ENCODE assay signal across 1 cellular context in the genomic region with DNA sequence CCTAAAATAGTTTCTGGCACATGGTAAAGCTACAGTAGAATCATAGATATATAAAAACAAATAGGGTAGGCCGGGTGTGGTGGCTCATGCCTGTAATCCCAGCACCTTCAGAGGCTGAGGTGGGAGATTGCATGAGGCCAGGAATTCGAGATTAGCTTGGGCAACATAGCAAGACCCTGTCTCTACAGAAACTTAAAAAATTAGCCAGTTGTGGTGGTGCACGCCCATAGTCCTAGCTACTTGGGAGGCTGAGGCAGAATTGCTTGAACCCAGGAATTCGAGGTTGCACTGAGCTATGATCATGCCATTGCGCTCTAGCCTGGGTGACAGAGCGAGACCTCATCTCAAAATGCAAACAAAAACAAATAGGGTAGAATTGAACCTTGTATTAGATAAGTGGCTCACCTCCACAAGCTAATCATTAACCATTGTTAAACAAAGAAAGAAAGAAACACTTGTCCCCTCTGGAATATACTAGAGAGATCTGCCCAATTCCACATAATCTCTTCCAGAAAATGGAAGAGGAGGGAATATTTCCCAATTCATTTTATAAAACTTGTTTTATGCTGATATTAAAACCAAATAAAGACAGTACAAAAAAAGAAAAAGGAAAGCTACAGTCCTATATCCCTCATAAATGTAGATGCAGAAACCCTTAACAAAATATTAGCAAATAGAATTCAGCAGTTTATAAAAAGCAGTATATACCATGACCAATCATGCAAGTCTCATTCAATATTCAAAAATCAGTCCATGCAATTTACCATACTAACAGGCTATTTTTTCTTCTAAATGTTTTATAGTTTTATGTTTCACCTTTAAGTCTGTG.
TF ChIP-seq lines count a peak whose summit lies in the region.

No MANE protein-coding gene starts in this region.

TF ChIP-seq in HepG2, 621 proteins besides CTCF, POLR2A, EP300 and RAD21 (continued from another document and continues in another):
- TF ChIP-seq, protein P1, sequence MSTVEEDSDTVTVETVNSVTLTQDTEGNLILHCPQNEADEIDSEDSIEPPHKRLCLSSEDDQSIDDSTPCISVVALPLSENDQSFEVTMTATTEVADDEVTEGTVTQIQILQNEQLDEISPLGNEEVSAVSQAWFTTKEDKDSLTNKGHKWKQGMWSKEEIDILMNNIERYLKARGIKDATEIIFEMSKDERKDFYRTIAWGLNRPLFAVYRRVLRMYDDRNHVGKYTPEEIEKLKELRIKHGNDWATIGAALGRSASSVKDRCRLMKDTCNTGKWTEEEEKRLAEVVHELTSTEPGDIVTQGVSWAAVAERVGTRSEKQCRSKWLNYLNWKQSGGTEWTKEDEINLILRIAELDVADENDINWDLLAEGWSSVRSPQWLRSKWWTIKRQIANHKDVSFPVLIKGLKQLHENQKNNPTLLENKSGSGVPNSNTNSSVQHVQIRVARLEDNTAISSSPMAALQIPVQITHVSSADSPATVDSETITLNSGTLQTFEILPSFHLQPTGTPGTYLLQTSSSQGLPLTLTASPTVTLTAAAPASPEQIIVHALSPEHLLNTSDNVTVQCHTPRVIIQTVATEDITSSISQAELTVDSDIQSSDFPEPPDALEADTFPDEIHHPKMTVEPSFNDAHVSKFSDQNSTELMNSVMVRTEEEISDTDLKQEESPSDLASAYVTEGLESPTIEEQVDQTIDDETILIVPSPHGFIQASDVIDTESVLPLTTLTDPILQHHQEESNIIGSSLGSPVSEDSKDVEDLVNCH (CRISPR knock-in tag; IDR thresholded peaks at IDR 0.05), result 0 out of 2 replicates have a peak, but pooled peaks have one; percentile 74
- TF ChIP-seq NR2F2 (IDR thresholded peaks at IDR 0.05; ENCODE audit: borderline replicate concordance, low read depth), result no peak
- peak; percentile 73; the same call in 1 of the 2 replicates for TF ChIP-seq RBAK (CRISPR knock-in tag; IDR thresholded peaks at IDR 0.05)
- TF ChIP-seq SIX4 (CRISPR knock-in tag; IDR thresholded peaks at IDR 0.05), result peak; percentile 85
- TF ChIP-seq YEATS2 (CRISPR knock-in tag; IDR thresholded peaks at IDR 0.05; ENCODE audit: borderline replicate concordance), result peak; percentile 58; the same call in 1 of the 2 replicates
- no peak for TF ChIP-seq U2AF2 (IDR thresholded peaks at IDR 0.05; ENCODE audit: low read depth, low read length)
- TF ChIP-seq, protein P2, sequence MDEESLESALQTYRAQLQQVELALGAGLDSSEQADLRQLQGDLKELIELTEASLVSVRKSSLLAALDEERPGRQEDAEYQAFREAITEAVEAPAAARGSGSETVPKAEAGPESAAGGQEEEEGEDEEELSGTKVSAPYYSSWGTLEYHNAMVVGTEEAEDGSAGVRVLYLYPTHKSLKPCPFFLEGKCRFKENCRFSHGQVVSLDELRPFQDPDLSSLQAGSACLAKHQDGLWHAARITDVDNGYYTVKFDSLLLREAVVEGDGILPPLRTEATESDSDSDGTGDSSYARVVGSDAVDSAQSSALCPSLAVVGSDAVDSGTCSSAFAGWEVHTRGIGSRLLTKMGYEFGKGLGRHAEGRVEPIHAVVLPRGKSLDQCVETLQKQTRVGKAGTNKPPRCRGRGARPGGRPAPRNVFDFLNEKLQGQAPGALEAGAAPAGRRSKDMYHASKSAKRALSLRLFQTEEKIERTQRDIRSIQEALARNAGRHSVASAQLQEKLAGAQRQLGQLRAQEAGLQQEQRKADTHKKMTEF (CRISPR knock-in tag; IDR thresholded peaks at IDR 0.05), result peak; percentile 94
- peak; percentile 99 for TF ChIP-seq KAT7 (CRISPR knock-in tag; IDR thresholded peaks at IDR 0.05; ENCODE audit: borderline replicate concordance)
- TF ChIP-seq, protein P3, sequence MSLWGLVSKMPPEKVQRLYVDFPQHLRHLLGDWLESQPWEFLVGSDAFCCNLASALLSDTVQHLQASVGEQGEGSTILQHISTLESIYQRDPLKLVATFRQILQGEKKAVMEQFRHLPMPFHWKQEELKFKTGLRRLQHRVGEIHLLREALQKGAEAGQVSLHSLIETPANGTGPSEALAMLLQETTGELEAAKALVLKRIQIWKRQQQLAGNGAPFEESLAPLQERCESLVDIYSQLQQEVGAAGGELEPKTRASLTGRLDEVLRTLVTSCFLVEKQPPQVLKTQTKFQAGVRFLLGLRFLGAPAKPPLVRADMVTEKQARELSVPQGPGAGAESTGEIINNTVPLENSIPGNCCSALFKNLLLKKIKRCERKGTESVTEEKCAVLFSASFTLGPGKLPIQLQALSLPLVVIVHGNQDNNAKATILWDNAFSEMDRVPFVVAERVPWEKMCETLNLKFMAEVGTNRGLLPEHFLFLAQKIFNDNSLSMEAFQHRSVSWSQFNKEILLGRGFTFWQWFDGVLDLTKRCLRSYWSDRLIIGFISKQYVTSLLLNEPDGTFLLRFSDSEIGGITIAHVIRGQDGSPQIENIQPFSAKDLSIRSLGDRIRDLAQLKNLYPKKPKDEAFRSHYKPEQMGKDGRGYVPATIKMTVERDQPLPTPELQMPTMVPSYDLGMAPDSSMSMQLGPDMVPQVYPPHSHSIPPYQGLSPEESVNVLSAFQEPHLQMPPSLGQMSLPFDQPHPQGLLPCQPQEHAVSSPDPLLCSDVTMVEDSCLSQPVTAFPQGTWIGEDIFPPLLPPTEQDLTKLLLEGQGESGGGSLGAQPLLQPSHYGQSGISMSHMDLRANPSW (CRISPR knock-in tag; IDR thresholded peaks at IDR 0.05; ENCODE audit: borderline replicate concordance), result peak; percentile 52; the same call in 1 of the 2 replicates
- TF ChIP-seq, protein P4, sequence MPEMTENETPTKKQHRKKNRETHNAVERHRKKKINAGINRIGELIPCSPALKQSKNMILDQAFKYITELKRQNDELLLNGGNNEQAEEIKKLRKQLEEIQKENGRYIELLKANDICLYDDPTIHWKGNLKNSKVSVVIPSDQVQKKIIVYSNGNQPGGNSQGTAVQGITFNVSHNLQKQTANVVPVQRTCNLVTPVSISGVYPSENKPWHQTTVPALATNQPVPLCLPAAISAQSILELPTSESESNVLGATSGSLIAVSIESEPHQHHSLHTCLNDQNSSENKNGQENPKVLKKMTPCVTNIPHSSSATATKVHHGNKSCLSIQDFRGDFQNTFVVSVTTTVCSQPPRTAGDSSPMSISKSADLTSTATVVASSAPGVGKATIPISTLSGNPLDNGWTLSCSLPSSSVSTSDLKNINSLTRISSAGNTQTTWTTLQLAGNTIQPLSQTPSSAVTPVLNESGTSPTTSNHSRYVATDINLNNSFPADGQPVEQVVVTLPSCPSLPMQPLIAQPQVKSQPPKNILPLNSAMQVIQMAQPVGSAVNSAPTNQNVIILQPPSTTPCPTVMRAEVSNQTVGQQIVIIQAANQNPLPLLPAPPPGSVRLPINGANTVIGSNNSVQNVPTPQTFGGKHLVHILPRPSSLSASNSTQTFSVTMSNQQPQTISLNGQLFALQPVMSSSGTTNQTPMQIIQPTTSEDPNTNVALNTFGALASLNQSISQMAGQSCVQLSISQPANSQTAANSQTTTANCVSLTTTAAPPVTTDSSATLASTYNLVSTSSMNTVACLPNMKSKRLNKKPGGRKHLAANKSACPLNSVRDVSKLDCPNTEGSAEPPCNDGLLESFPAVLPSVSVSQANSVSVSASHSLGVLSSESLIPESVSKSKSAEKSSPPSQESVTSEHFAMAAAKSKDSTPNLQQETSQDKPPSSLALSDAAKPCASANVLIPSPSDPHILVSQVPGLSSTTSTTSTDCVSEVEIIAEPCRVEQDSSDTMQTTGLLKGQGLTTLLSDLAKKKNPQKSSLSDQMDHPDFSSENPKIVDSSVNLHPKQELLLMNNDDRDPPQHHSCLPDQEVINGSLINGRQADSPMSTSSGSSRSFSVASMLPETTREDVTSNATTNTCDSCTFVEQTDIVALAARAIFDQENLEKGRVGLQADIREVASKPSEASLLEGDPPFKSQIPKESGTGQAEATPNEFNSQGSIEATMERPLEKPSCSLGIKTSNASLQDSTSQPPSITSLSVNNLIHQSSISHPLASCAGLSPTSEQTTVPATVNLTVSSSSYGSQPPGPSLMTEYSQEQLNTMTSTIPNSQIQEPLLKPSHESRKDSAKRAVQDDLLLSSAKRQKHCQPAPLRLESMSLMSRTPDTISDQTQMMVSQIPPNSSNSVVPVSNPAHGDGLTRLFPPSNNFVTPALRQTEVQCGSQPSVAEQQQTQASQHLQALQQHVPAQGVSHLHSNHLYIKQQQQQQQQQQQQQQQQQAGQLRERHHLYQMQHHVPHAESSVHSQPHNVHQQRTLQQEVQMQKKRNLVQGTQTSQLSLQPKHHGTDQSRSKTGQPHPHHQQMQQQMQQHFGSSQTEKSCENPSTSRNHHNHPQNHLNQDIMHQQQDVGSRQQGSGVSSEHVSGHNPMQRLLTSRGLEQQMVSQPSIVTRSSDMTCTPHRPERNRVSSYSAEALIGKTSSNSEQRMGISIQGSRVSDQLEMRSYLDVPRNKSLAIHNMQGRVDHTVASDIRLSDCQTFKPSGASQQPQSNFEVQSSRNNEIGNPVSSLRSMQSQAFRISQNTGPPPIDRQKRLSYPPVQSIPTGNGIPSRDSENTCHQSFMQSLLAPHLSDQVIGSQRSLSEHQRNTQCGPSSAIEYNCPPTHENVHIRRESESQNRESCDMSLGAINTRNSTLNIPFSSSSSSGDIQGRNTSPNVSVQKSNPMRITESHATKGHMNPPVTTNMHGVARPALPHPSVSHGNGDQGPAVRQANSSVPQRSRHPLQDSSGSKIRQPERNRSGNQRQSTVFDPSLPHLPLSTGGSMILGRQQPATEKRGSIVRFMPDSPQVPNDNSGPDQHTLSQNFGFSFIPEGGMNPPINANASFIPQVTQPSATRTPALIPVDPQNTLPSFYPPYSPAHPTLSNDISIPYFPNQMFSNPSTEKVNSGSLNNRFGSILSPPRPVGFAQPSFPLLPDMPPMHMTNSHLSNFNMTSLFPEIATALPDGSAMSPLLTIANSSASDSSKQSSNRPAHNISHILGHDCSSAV (CRISPR knock-in tag; IDR thresholded peaks at IDR 0.05; ENCODE audit: borderline replicate concordance), result no peak
- TF ChIP-seq ZNF253 (CRISPR knock-in tag; IDR thresholded peaks at IDR 0.05; ENCODE audit: borderline replicate concordance), result no peak
- no peak for TF ChIP-seq ZEB1 (IDR thresholded peaks at IDR 0.05; ENCODE audit: insufficient replicate concordance, low read depth)
- peak; percentile 83; the same call in 1 of the 2 replicates for TF ChIP-seq ZNF878 (CRISPR knock-in tag; IDR thresholded peaks at IDR 0.05)
- TF ChIP-seq, protein P5, sequence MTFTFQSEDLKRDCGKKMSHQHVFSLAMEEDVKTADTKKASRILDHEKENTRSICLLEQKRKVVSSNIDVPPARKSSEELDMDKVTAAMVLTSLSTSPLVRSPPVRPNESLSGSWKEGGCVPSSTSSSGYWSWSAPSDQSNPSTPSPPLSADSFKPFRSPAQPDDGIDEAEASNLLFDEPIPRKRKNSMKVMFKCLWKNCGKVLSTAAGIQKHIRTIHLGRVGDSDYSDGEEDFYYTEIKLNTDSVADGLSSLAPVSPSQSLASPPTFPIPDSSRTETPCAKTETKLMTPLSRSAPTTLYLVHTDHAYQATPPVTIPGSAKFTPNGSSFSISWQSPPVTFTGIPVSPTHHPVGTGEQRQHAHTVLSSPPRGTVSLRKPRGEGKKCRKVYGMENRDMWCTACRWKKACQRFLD (CRISPR knock-in tag; IDR thresholded peaks at IDR 0.05; ENCODE audit: borderline replicate concordance), result no peak; the same call in 1 of the 2 replicates
- TF ChIP-seq, protein P6, sequence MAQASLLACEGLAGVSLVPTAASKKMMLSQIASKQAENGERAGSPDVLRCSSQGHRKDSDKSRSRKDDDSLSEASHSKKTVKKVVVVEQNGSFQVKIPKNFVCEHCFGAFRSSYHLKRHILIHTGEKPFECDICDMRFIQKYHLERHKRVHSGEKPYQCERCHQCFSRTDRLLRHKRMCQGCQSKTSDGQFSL (CRISPR knock-in tag; IDR thresholded peaks at IDR 0.05), result no peak
- TF ChIP-seq NFRKB (IDR thresholded peaks at IDR 0.05), result no peak
- peak; percentile 68; the same call in 1 of the 2 replicates for TF ChIP-seq KDM2A (CRISPR knock-in tag; IDR thresholded peaks at IDR 0.05; ENCODE audit: borderline replicate concordance, low read depth)
- 0 out of 2 replicates have a peak, but pooled peaks have one; percentile 53 for TF ChIP-seq PAF1 (CRISPR knock-in tag; IDR thresholded peaks at IDR 0.05)
- peak; percentile 92 for TF ChIP-seq PPARG (CRISPR knock-in tag; conservative IDR thresholded peaks at IDR 0.05)
- peak; percentile 96 for TF ChIP-seq FOXA3 (CRISPR knock-in tag; IDR thresholded peaks at IDR 0.05)
- TF ChIP-seq, protein P7, sequence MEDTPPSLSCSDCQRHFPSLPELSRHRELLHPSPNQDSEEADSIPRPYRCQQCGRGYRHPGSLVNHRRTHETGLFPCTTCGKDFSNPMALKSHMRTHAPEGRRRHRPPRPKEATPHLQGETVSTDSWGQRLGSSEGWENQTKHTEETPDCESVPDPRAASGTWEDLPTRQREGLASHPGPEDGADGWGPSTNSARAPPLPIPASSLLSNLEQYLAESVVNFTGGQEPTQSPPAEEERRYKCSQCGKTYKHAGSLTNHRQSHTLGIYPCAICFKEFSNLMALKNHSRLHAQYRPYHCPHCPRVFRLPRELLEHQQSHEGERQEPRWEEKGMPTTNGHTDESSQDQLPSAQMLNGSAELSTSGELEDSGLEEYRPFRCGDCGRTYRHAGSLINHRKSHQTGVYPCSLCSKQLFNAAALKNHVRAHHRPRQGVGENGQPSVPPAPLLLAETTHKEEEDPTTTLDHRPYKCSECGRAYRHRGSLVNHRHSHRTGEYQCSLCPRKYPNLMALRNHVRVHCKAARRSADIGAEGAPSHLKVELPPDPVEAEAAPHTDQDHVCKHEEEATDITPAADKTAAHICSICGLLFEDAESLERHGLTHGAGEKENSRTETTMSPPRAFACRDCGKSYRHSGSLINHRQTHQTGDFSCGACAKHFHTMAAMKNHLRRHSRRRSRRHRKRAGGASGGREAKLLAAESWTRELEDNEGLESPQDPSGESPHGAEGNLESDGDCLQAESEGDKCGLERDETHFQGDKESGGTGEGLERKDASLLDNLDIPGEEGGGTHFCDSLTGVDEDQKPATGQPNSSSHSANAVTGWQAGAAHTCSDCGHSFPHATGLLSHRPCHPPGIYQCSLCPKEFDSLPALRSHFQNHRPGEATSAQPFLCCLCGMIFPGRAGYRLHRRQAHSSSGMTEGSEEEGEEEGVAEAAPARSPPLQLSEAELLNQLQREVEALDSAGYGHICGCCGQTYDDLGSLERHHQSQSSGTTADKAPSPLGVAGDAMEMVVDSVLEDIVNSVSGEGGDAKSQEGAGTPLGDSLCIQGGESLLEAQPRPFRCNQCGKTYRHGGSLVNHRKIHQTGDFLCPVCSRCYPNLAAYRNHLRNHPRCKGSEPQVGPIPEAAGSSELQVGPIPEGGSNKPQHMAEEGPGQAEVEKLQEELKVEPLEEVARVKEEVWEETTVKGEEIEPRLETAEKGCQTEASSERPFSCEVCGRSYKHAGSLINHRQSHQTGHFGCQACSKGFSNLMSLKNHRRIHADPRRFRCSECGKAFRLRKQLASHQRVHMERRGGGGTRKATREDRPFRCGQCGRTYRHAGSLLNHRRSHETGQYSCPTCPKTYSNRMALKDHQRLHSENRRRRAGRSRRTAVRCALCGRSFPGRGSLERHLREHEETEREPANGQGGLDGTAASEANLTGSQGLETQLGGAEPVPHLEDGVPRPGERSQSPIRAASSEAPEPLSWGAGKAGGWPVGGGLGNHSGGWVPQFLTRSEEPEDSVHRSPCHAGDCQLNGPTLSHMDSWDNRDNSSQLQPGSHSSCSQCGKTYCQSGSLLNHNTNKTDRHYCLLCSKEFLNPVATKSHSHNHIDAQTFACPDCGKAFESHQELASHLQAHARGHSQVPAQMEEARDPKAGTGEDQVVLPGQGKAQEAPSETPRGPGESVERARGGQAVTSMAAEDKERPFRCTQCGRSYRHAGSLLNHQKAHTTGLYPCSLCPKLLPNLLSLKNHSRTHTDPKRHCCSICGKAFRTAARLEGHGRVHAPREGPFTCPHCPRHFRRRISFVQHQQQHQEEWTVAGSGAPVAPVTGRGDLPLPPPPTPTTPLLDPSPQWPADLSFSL (CRISPR knock-in tag; IDR thresholded peaks at IDR 0.05), result no peak
- no peak for TF ChIP-seq ZNF562 (CRISPR knock-in tag; IDR thresholded peaks at IDR 0.05; ENCODE audit: borderline replicate concordance)
- TF ChIP-seq DPF2 (CRISPR knock-in tag; IDR thresholded peaks at IDR 0.05; ENCODE audit: borderline replicate concordance, low read depth), result peak; percentile 91
- TF ChIP-seq ZNF703 (CRISPR knock-in tag; IDR thresholded peaks at IDR 0.05; ENCODE audit: borderline replicate concordance), result 0 out of 2 replicates have a peak, but pooled peaks have one; percentile 50
- no peak for TF ChIP-seq NPAS2 (CRISPR knock-in tag; IDR thresholded peaks at IDR 0.05; ENCODE audit: borderline replicate concordance)
